ENCODE assay signal across 12 cellular contexts in genomic region chr3:124117486-124117885, GRCh38.
A peak's percentile ranks its signal among the peaks of the same experiment; 100 is the strongest.
DNase-seq lines count a peak whose midpoint lies in the region; TF ChIP-seq lines count a peak whose summit lies in the region.
"Had no signal": no experiment of that assay in that cellular context is flagged by ENCODE, and none has a peak within 500 bp of the region (broad histone marks: within the 10 kb centered on the region; RNA-seq: fewer than 3 reads in every experiment).

No MANE protein-coding gene starts in this region.

- in situ Hi-C loops in SK-MEL-5 (cut with HindIII; ENCODE audit: low pct_unique_long_range_greater_than_20kb, low sequenced_read_pairs), result no loop called here

- POLR2A ChIA-PET in GM10248 (lab: Yijun Ruan, JAX), result no interaction called here

- DNase-seq in EH (ENCODE audit: low read depth) (peak; percentile 87), SK-MEL-5 (ENCODE audit: low read depth, low spot score) (peak; percentile 67), fibroblast of the aortic adventitia (ENCODE audit: low read depth) (peak; percentile 56), retinal pigment epithelial cell (ENCODE audit: low read depth) (peak; percentile 58), DMS79 (lab: John Stamatoyannopoulos, UW) (no peak), type B pancreatic cell (ENCODE audit: extremely low spot score, unreplicated experiment) (no peak), GM10248 (ENCODE audit: extremely low spot score) (no peak), HUDEP-2 (lab: John Stamatoyannopoulos, UW; ENCODE audit: unreplicated experiment in 76 of 76) (no peak)
- DNase-seq: Caco-2; naive B cell; NCI-H2081 treated with DMSO at 0.1 percent for 48 hours; stimulated activated CD4-positive, alpha-beta T cell treated with anti-CD3 and anti-CD28 coated beads, Interleukin-15, amount 100 ng/mL, for 24 hours had no signal

- peaks cover 38% of the 10 kb centered on the region for H3K4me1 Mint-ChIP-seq in type B pancreatic cell (ENCODE audit: unreplicated experiment)
- H3K4me1 Mint-ChIP-seq: naive B cell had no signal

- CTCF ChIA-PET in GM10248 (lab: Yijun Ruan, JAX), result interaction anchor here (1.4 kb wide), 1 partner anchor 9 kb away, joined by 3 read pairs; no protein-coding TSS in a partner anchor

- H3K4me3 ChIP-seq in fibroblast of the aortic adventitia (ENCODE audit: low read depth, low read length), result no peak overlapping the region
- no peak overlapping the region for H3K4me3 ChIP-seq in retinal pigment epithelial cell (ENCODE audit: low read length)

- H3K27me3 Mint-ChIP-seq in type B pancreatic cell, result peaks cover 9% of the 10 kb centered on the region

- TF ChIP-seq CTCF in fibroblast of the aortic adventitia (IDR thresholded peaks at IDR 0.05; ENCODE audit: insufficient read depth, low read length), result no peak
- TF ChIP-seq CTCF in retinal pigment epithelial cell (conservative IDR thresholded peaks at IDR 0.05; ENCODE audit: low read depth, low read length), result no peak
- no peak for TF ChIP-seq CTCF in type B pancreatic cell (conservative IDR thresholded peaks at IDR 0.05)
- TF ChIP-seq CTCF in GM10248 (IDR thresholded peaks at IDR 0.05; ENCODE audit: control extremely low read depth, extremely low read depth, low read depth, missing control alignments), result no peak

- H3K9me3 Mint-ChIP-seq in type B pancreatic cell, result peaks cover 10% of the 10 kb centered on the region

- no peak overlapping the region for H3K4me3 Mint-ChIP-seq in type B pancreatic cell
- H3K4me3 Mint-ChIP-seq: naive B cell had no signal

- no peak overlapping the region for H3K27ac Mint-ChIP-seq in type B pancreatic cell
- H3K27ac Mint-ChIP-seq: naive B cell had no signal

- peaks cover 4% of the 10 kb centered on the region for H3K36me3 Mint-ChIP-seq in type B pancreatic cell
- H3K36me3 Mint-ChIP-seq: naive B cell had no signal

Comparison
In these comparisons a context has a peak if more than half of its experiments do, and no peak if none do; other contexts are left out.
1. DNase-seq: peak in EH (single experiment), SK-MEL-5 (single experiment), fibroblast of the aortic adventitia (single experiment) and retinal pigment epithelial cell (single experiment); none in DMS79 (single experiment), type B pancreatic cell (single experiment), GM10248 (single experiment) and HUDEP-2 (0 of 76).